In the genomic region with DNA sequence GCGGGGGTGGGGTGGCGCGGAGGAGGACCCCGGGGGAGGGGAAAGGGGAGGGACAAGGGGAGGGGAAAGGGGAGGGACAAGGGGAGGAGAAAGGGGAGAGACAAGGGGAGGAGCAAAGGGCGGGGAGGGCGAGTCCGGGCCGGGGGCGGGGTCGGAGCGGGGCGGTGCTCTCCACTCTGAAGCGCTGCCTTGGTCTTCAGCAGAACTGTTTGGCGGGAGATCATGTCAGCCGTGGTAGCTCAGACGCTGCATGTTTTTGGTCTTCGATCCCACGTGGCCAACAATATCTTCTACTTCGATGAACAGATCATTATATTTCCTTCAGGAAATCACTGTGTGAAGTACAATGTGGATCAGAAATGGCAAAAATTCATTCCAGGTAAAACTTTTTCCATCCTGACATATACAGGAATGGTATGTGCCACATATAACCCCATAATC, we compare ENCODE assay signal across 8 cellular contexts. TPM values are rescaled to one million over a fixed set of nuclear protein-coding genes. Genes with fewer than 3 reads are reported as not detected.
DNase-seq lines count a peak whose midpoint lies in the region; ATAC-seq, FAIRE-seq and TF ChIP-seq lines count a peak whose summit lies in the region.

No MANE protein-coding gene starts in this region.

- no peak for FAIRE-seq in D721Med (lab: Jason Lieb, UNC)

- DNase-seq in D721Med (ENCODE audit: insufficient read length, low spot score) (peak; percentile 78), LHCN-M2 (ENCODE audit: low read depth) (peak; percentile 83), RKO (ENCODE audit: low spot score) (peak; percentile 90), glomerular visceral epithelial cell (ENCODE audit: extremely low spot score) (peak; percentile 92), occipital lobe (lab: John Stamatoyannopoulos, UW) (peak; percentile 89), suprapubic skin (ENCODE audit: low spot score in 2 of 2) (peak; percentile 89 to 92)
- DNase-seq in activated naive CD4-positive, alpha-beta T cell treated with anti-CD3 and anti-CD28 coated beads for 36 hours, result peak; percentile 91

- peak; percentile 37 for ATAC-seq in GM21786 (IDR thresholded peaks at IDR 0.05; ENCODE audit: unreplicated experiment)

- peak overlapping the region; percentile 99 for H3K4me3 Mint-ChIP-seq in activated naive CD4-positive, alpha-beta T cell treated with anti-CD3 and anti-CD28 coated beads for 36 hours

- TF ChIP-seq EP300 in suprapubic skin (IDR thresholded peaks at IDR 0.05), result no peak

- 5% methylated on average over 17 of the region's 19 CpGs for WGBS in suprapubic skin

- peaks cover 13% of the 10 kb centered on the region for H3K27me3 ChIP-seq in suprapubic skin

- H3K9me3 Mint-ChIP-seq in activated naive CD4-positive, alpha-beta T cell treated with anti-CD3 and anti-CD28 coated beads for 36 hours, result no peaks in the 10 kb centered on the region

- H3K4me3 ChIP-seq in suprapubic skin, result peak overlapping the region; percentile 96

- H3K4me1 Mint-ChIP-seq in activated naive CD4-positive, alpha-beta T cell treated with anti-CD3 and anti-CD28 coated beads for 36 hours (ENCODE audit: low read depth), result peaks cover 39% of the 10 kb centered on the region

- peaks cover 39% of the 10 kb centered on the region for H3K36me3 Mint-ChIP-seq in activated naive CD4-positive, alpha-beta T cell treated with anti-CD3 and anti-CD28 coated beads for 36 hours (ENCODE audit: low read depth)

- H3K4me1 ChIP-seq in suprapubic skin, result peaks cover 20% of the 10 kb centered on the region

- intact Hi-C loops in activated naive CD4-positive, alpha-beta T cell treated with anti-CD3 and anti-CD28 coated beads for 36 hours (cut with micrococcal nuclease), result loop anchor here (1.0 to 5.0 kb wide), 6 partner anchors 186 to 405 kb away; partner anchors contain the start of genes C1orf50, CDC20, ERMAP and MED8

- H3K27me3 Mint-ChIP-seq in activated naive CD4-positive, alpha-beta T cell treated with anti-CD3 and anti-CD28 coated beads for 36 hours (ENCODE audit: low read depth), result peaks cover 4% of the 10 kb centered on the region

- no peaks in the 10 kb centered on the region for H3K9me3 ChIP-seq in suprapubic skin

- no peak overlapping the region for H3K27ac Mint-ChIP-seq in activated naive CD4-positive, alpha-beta T cell treated with anti-CD3 and anti-CD28 coated beads for 36 hours

- CTCF ChIA-PET in activated naive CD4-positive, alpha-beta T cell treated with anti-CD3 and anti-CD28 coated beads for 36 hours (lab: Charles Lee), result no interaction called here

- TF ChIP-seq CTCF in D721Med (IDR thresholded peaks at IDR 0.05; ENCODE audit: insufficient read depth, missing control alignments), result no peak
- TF ChIP-seq CTCF in suprapubic skin (IDR thresholded peaks at IDR 0.05), result no peak

- H3K36me3 ChIP-seq in suprapubic skin, result peaks cover 32% of the 10 kb centered on the region

- peak overlapping the region; percentile 9 for H3K27ac ChIP-seq in suprapubic skin

- no peak for TF ChIP-seq POLR2A in suprapubic skin (IDR thresholded peaks at IDR 0.05)

RNA-seq across cellular contexts. Expression of gene CFAP57, which starts 0.4 kb away (rescaled TPM):
- total RNA-seq in LHCN-M2 (2014; rRNA removed) (not detected in 2 replicates), occipital lobe (1.4 TPM), suprapubic skin (under 1 TPM in 3 of 4 donors, not detected in 1; 0.10 to 0.81 (median 0.11) TPM)
- polyA plus RNA-seq in LHCN-M2 (2012), result 0.28 TPM
- under 1 TPM; 0.12 to 0.14 TPM for total RNA-seq in activated naive CD4-positive, alpha-beta T cell treated with anti-CD3 and anti-CD28 coated beads for 36 hours

RNA-seq across cellular contexts. Expression of gene EBNA1BP2, which starts 0.5 kb away (rescaled TPM):
- total RNA-seq in LHCN-M2 (2014; rRNA removed) (111 and 122 TPM in 2 replicates), occipital lobe (46.8 TPM), suprapubic skin (10 to 100 TPM; 34.7 to 67.0 (median 56.4) TPM)
- polyA plus RNA-seq in LHCN-M2 (2012), result 108 TPM
- 10 to 100 TPM; 88.0 to 88.3 TPM for total RNA-seq in activated naive CD4-positive, alpha-beta T cell treated with anti-CD3 and anti-CD28 coated beads for 36 hours

Comparison
In these comparisons a context has a peak if more than half of its experiments do, and no peak if none do; other contexts are left out.
1. Peak in every context shown above with its lines: DNase-seq, ATAC-seq, H3K4me3 ChIP-seq and H3K27ac ChIP-seq.